12 cellular contexts compared by ENCODE assay signal in the genomic region with DNA sequence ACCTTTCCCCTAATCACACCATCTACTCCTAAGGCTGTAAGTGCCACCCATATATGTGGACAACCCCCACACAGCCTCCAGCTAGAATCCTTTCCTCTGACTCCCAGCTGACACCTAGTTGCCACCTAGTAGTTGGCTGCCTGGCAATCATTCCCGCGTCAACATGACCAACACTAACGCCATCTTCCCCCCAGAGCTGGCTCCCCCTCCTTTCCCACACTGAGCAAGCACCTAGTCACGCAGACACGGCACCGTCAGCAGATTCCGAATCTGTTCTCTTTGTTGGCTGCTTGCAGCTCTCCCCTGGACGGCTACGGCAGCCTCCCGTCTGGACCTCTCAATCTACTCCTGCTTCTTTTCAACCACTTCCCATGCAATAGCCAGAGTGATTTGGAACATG. TPM values are rescaled to one million over a fixed set of nuclear protein-coding genes. Genes with fewer than 3 reads are reported as not detected.
DNase-seq lines count a peak whose midpoint lies in the region; ATAC-seq and TF ChIP-seq lines count a peak whose summit lies in the region.
"Had no signal": no experiment of that assay in that cellular context is flagged by ENCODE, and none has a peak within 500 bp of the region (broad histone marks: within the 10 kb centered on the region; RNA-seq: fewer than 3 reads in every experiment).

No MANE protein-coding gene starts in this region.

- H3K27ac ChIP-seq in breast epithelium = no peak overlapping the region
- H3K27ac ChIP-seq: BLaER1 treated with 17β-estradiol and CSF1 and Interleukin-3, amounts not matched to agents 10 nM and 100 nM; VCaP had no signal

- no peaks in the 10 kb centered on the region for H3K4me1 ChIP-seq in breast epithelium
- H3K4me1 ChIP-seq: BLaER1 treated with 17β-estradiol and CSF1 and Interleukin-3, amounts not matched to agents 10 nM and 100 nM had no signal

- peak; percentile 66 for DNase-seq in MCF 10A (ENCODE audit: unreplicated experiment)
- no peak for DNase-seq in breast epithelium (ENCODE audit: low spot score in 2 of 2)
- DNase-seq in fibroblast of mammary gland (ENCODE audit: low read depth) = peak; percentile 89
- peak; percentile 51 for DNase-seq in stromal cell of bone marrow (ENCODE audit: low read depth)
- no peak for DNase-seq in erythroblast (lab: John Stamatoyannopoulos, UW)
- DNase-seq in NCI-H1694 (lab: John Stamatoyannopoulos, UW) = no peak
- DNase-seq: activated gamma-delta T cell, Karpas-422 had no signal

- intact Hi-C loops in MCF 10A (cut with micrococcal nuclease) = loop anchor here (1.0 kb wide), 2 partner anchors 309 to 385 kb away; no protein-coding TSS in a partner anchor
- intact Hi-C loops in breast epithelium (cut with DNase I; ENCODE audit: low total_unique reads) = no loop called here

- no peaks in the 10 kb centered on the region for H3K9me3 Mint-ChIP-seq in MCF 10A (ENCODE audit: unreplicated experiment)

- H3K36me3 Mint-ChIP-seq in MCF 10A (ENCODE audit: insufficient read depth, unreplicated experiment) = peaks cover 11% of the 10 kb centered on the region

- no TSS peak for BruUV-seq in MCF 10A (replicated peaks; lab: Mats Ljungman, UMichigan)

- no peaks in the 10 kb centered on the region for H3K27me3 ChIP-seq in breast epithelium
- H3K27me3 ChIP-seq: BLaER1 treated with 17β-estradiol and CSF1 and Interleukin-3, amounts not matched to agents 10 nM and 100 nM had no signal

- peak overlapping the region; percentile 14 for H3K4me3 Mint-ChIP-seq in MCF 10A (ENCODE audit: unreplicated experiment)

- peaks cover 12% of the 10 kb centered on the region for H3K4me1 Mint-ChIP-seq in MCF 10A (ENCODE audit: insufficient read depth, unreplicated experiment)

- H3K9me3 ChIP-seq in breast epithelium = no peaks in the 10 kb centered on the region

- H3K36me3 ChIP-seq in breast epithelium = no peaks in the 10 kb centered on the region

- H3K4me3 ChIP-seq in breast epithelium = no peak overlapping the region
- no peak overlapping the region for H3K4me3 ChIP-seq in fibroblast of mammary gland (ENCODE audit: control insufficient read depth, low read depth, low read length)
- H3K4me3 ChIP-seq: BLaER1 treated with 17β-estradiol and CSF1 and Interleukin-3, amounts not matched to agents 10 nM and 100 nM had no signal

- ATAC-seq in SK-N-SH treated with all-trans-retinoic acid at 6 μM for 48 hours (peak; percentile 10), GM18511 (IDR thresholded peaks at IDR 0.05; ENCODE audit: unreplicated experiment) (no peak)

- TF ChIP-seq CTCF in MCF 10A (IDR thresholded peaks at IDR 0.05; ENCODE audit: unreplicated experiment) (no peak), breast epithelium (IDR thresholded peaks at IDR 0.05) (no peak), fibroblast of mammary gland (conservative IDR thresholded peaks at IDR 0.05; ENCODE audit: control insufficient read depth, insufficient read depth, low read depth, low read length) (no peak)

- TF ChIP-seq POLR2A in breast epithelium (IDR thresholded peaks at IDR 0.05) (no peak), erythroblast (IDR thresholded peaks at IDR 0.05; ENCODE audit: low read length) (no peak)

- POLR2A ChIA-PET in MCF 10A (lab: Yijun Ruan, JAX) = interaction anchor here (0.5 to 0.7 kb wide), 2 partner anchors 409 to 949 kb away, joined by 3 read pairs; no protein-coding TSS in a partner anchor

- peak overlapping the region; percentile 1 for H3K27ac Mint-ChIP-seq in MCF 10A (ENCODE audit: low read depth, unreplicated experiment)

- H3K27me3 Mint-ChIP-seq in MCF 10A (ENCODE audit: insufficient read depth, unreplicated experiment) = no peaks in the 10 kb centered on the region

- CTCF ChIA-PET in MCF 10A (lab: Yijun Ruan, JAX) = interaction anchor here (0.7 to 1.8 kb wide), 2 partner anchors 10 to 251 kb away, joined by 4 to 7 read pairs; no protein-coding TSS in a partner anchor

TF ChIP-seq in SK-N-SH treated with all-trans-retinoic acid at 6 μM for 48 hours, 23 proteins besides CTCF, POLR2A, EP300 and RAD21:
- TF ChIP-seq ZNF70 (CRISPR knock-in tag; IDR thresholded peaks at IDR 0.05) = no peak
- TF ChIP-seq OSR1 (CRISPR knock-in tag; IDR thresholded peaks at IDR 0.05) = no peak
- TF ChIP-seq ESRRG (CRISPR knock-in tag; IDR thresholded peaks at IDR 0.05) = no peak
- TF ChIP-seq CSDC2 (CRISPR knock-in tag; IDR thresholded peaks at IDR 0.05) = no peak
- TF ChIP-seq BACH2 (CRISPR knock-in tag; IDR thresholded peaks at IDR 0.05; ENCODE audit: borderline replicate concordance) = no peak
- TF ChIP-seq, protein P1, sequence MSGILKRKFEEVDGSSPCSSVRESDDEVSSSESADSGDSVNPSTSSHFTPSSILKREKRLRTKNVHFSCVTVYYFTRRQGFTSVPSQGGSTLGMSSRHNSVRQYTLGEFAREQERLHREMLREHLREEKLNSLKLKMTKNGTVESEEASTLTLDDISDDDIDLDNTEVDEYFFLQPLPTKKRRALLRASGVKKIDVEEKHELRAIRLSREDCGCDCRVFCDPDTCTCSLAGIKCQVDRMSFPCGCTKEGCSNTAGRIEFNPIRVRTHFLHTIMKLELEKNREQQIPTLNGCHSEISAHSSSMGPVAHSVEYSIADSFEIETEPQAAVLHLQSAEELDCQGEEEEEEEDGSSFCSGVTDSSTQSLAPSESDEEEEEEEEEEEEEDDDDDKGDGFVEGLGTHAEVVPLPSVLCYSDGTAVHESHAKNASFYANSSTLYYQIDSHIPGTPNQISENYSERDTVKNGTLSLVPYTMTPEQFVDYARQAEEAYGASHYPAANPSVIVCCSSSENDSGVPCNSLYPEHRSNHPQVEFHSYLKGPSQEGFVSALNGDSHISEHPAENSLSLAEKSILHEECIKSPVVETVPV (CRISPR knock-in tag; IDR thresholded peaks at IDR 0.05) = no peak
- TF ChIP-seq ISL1 (CRISPR knock-in tag; IDR thresholded peaks at IDR 0.05) = no peak
- no peak for TF ChIP-seq ARNTL (CRISPR knock-in tag; IDR thresholded peaks at IDR 0.05; ENCODE audit: borderline replicate concordance, low read depth)
- TF ChIP-seq, protein P2, sequence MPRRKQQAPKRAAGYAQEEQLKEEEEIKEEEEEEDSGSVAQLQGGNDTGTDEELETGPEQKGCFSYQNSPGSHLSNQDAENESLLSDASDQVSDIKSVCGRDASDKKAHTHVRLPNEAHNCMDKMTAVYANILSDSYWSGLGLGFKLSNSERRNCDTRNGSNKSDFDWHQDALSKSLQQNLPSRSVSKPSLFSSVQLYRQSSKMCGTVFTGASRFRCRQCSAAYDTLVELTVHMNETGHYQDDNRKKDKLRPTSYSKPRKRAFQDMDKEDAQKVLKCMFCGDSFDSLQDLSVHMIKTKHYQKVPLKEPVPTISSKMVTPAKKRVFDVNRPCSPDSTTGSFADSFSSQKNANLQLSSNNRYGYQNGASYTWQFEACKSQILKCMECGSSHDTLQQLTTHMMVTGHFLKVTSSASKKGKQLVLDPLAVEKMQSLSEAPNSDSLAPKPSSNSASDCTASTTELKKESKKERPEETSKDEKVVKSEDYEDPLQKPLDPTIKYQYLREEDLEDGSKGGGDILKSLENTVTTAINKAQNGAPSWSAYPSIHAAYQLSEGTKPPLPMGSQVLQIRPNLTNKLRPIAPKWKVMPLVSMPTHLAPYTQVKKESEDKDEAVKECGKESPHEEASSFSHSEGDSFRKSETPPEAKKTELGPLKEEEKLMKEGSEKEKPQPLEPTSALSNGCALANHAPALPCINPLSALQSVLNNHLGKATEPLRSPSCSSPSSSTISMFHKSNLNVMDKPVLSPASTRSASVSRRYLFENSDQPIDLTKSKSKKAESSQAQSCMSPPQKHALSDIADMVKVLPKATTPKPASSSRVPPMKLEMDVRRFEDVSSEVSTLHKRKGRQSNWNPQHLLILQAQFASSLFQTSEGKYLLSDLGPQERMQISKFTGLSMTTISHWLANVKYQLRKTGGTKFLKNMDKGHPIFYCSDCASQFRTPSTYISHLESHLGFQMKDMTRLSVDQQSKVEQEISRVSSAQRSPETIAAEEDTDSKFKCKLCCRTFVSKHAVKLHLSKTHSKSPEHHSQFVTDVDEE (CRISPR knock-in tag; IDR thresholded peaks at IDR 0.05) = no peak
- TF ChIP-seq ZFP3 (CRISPR knock-in tag; IDR thresholded peaks at IDR 0.05) = no peak
- TF ChIP-seq GLIS3 (CRISPR knock-in tag; IDR thresholded peaks at IDR 0.05) = no peak
- TF ChIP-seq ZFP30 (CRISPR knock-in tag; IDR thresholded peaks at IDR 0.05) = no peak
- TF ChIP-seq SNAI2 (CRISPR knock-in tag; IDR thresholded peaks at IDR 0.05) = no peak

RNA-seq across cellular contexts. Expression of a gene that starts 27.7 kb away (rescaled TPM):
- total RNA-seq in MCF 10A (2022) (12.7 and 13.0 TPM in 2 replicates), breast epithelium (10 to 100 TPM; 21.0 to 34.7 (median 31.0) TPM)

RNA-seq across cellular contexts. Expression of a gene that starts 27.9 kb away (rescaled TPM):
- 9.9 and 12.3 TPM in 2 replicates for total RNA-seq in MCF 10A (2022)
- total RNA-seq in breast epithelium = 10 to 100 TPM in 2 of 3 donors, 1 to 10 TPM in 1; 8.5 to 12.1 (median 11.1) TPM

RNA-seq across cellular contexts. Expression of a gene that starts 49.7 kb away (rescaled TPM):
- total RNA-seq in MCF 10A (2022) (14.3 and 15.4 TPM in 2 replicates), breast epithelium (10 to 100 TPM; 10.8 to 14.9 (median 11.4) TPM)

RNA-seq across cellular contexts. Expression of a gene that starts 50.1 kb away (rescaled TPM):
- total RNA-seq in MCF 10A (2022) (17.5 and 22.1 TPM in 2 replicates), breast epithelium (10 to 100 TPM; 29.0 to 35.9 (median 31.1) TPM)

Comparison
In these comparisons a context has a peak if more than half of its experiments do, and no peak if none do; other contexts are left out.
1. DNase-seq: peak in MCF 10A (single experiment), fibroblast of mammary gland (single experiment) and stromal cell of bone marrow (single experiment); none in breast epithelium (0 of 2), erythroblast (0 of 2) and NCI-H1694 (single experiment).